15 cellular contexts compared by ENCODE assay signal in genomic region chr9:27457445-27457844, GRCh38.
DNase-seq lines count a peak whose midpoint lies in the region; ATAC-seq, FAIRE-seq and TF ChIP-seq lines count a peak whose summit lies in the region.
"Had no signal": no experiment of that assay in that cellular context is flagged by ENCODE, and none has a peak within 500 bp of the region (broad histone marks: within the 10 kb centered on the region; RNA-seq: fewer than 3 reads in every experiment).

No MANE protein-coding gene starts in this region.

- TF ChIP-seq RAD21 in H1 (IDR thresholded peaks at IDR 0.05 in 1 of 2, conservative IDR thresholded peaks at IDR 0.05 in 1 of 2; ENCODE audit: low read depth in 2 of 2, low read length in 2 of 2) = no peak

- POLR2A ChIA-PET in H1 (lab: Charles Lee; ENCODE audit: partially characterized antibody) = no interaction called here
- POLR2A ChIA-PET in HEK293T (lab: Yijun Ruan, JAX) = no interaction called here

- no peak overlapping the region for H3K14ac ChIP-seq in H1 (ENCODE audit: insufficient read length)

- H3K79me2 ChIP-seq in Loucy (ENCODE audit: insufficient read depth, low read length) (no peaks in the 10 kb centered on the region), H1 (ENCODE audit: control insufficient read depth in 1 of 2, insufficient read depth in 2 of 2, low read length in 2 of 2) (no peaks in the 10 kb centered on the region)

- no peak overlapping the region for H2BK120ac ChIP-seq in H1 (replicated peaks; ENCODE audit: low read depth, low read length)

- H3K23me2 ChIP-seq in H1 (ENCODE audit: low read depth, low read length) = no peaks in the 10 kb centered on the region

- TF ChIP-seq POLR2A in H1 (IDR thresholded peaks at IDR 0.05; ENCODE audit: control extremely low read depth in 1 of 2, low read depth in 2 of 2, low read length in 2 of 2) = no peak

- H3K4me1 Mint-ChIP-seq in memory B cell = peaks cover 44% of the 10 kb centered on the region

- CTCF ChIA-PET in H1 (lab: Charles Lee; ENCODE audit: partially characterized antibody) (interaction anchor here (0.6 to 1.7 kb wide), 3 partner anchors 78 to 247 kb away, joined by 3 to 4 read pairs (median 3); no protein-coding TSS in a partner anchor), HEK293T (lab: Yijun Ruan, JAX) (no interaction called here)

- H3K9me3 ChIP-seq in BLaER1 (no peaks in the 10 kb centered on the region; the same call in 1 of the 2 replicates), Loucy (ENCODE audit: insufficient read depth, low read depth, low read length) (no peaks in the 10 kb centered on the region), H1 (ENCODE audit: insufficient read depth in 2 of 2, low read depth in 1 of 2, low read length in 1 of 2) (no peaks in the 10 kb centered on the region)
- H3K9me3 ChIP-seq: gastrocnemius medialis had no signal

- H4K20me1 ChIP-seq in BLaER1 = no peaks in the 10 kb centered on the region
- H4K20me1 ChIP-seq in Loucy (ENCODE audit: insufficient read depth, low read length, poor library complexity, severe bottlenecking) = no peaks in the 10 kb centered on the region
- H4K20me1 ChIP-seq in H1 (replicated peaks in 1 of 2; ENCODE audit: control insufficient read depth in 1 of 2, insufficient read depth in 2 of 2, low read length in 2 of 2) = no peaks in the 10 kb centered on the region

- H3K36me3 Mint-ChIP-seq in memory B cell = peaks cover 20% of the 10 kb centered on the region

- H3K9me2 ChIP-seq in Loucy (replicated peaks; ENCODE audit: low read depth, low read length) = no peaks in the 10 kb centered on the region

- H3K4me2 ChIP-seq in BLaER1 = peak overlapping the region; percentile 45
- peak overlapping the region; percentile 7 for H3K4me2 ChIP-seq in Loucy (ENCODE audit: low read depth, low read length, poor library complexity, severe bottlenecking)
- peak overlapping the region; percentile 35 to 40; a peak in 3 of 4 replicates for H3K4me2 ChIP-seq in H1 (ENCODE audit: insufficient read depth in 1 of 2, low read depth in 2 of 2, low read length in 2 of 2)

- H3F3A ChIP-seq in Loucy (ENCODE audit: low read depth) = no peaks in the 10 kb centered on the region

- no peak for TF ChIP-seq EP300 in H1 (IDR thresholded peaks at IDR 0.05; ENCODE audit: borderline replicate concordance in 1 of 2, low read depth in 2 of 2, low read length in 2 of 2)

- no peak overlapping the region for H3K4ac ChIP-seq in H1 (replicated peaks; ENCODE audit: insufficient read length, low read depth, low read length)

- H3K27ac Mint-ChIP-seq in memory B cell = peak overlapping the region; percentile 78
- H3K27ac Mint-ChIP-seq: activated naive CD4-positive, alpha-beta T cell treated with anti-CD3 and anti-CD28 coated beads, Interleukin-2, amount 50 U/mL, for 24 hours had no signal

- peak; percentile 65 for FAIRE-seq in H1 (lab: Jason Lieb, UNC)

- no peak overlapping the region for H3K56ac ChIP-seq in H1 (replicated peaks; ENCODE audit: insufficient read length, low read depth, low read length)

- H3K79me1 ChIP-seq in H1 (ENCODE audit: low read depth, low read length) = no peaks in the 10 kb centered on the region

- peak overlapping the region; percentile 60; the same call in 1 of the 2 replicates for H3K18ac ChIP-seq in H1 (ENCODE audit: extremely low read depth, low read length)

- H4K91ac ChIP-seq in H1 (replicated peaks; ENCODE audit: insufficient read length, low read length) = no peak overlapping the region

- DNase-seq in H1 (ENCODE audit: low read depth in 1 of 2, low spot score in 2 of 2) = peak in 1 of 2 experiments; percentile 54
- no peak for DNase-seq in memory B cell (ENCODE audit: low spot score in 2 of 2)
- no peak for DNase-seq in HEK293T (ENCODE audit: extremely low spot score)
- no peak for DNase-seq in hypothalamus (lab: John Stamatoyannopoulos, UW)
- DNase-seq in DMS 273 (lab: John Stamatoyannopoulos, UW; ENCODE audit: unreplicated experiment) = no peak
- DNase-seq in NCI-H2171 (lab: John Stamatoyannopoulos, UW) = no peak
- DNase-seq: gastrocnemius medialis, GM23248, NCI-H1436 treated with DMSO at 0.1 percent for 48 hours, NCI-H510A had no signal

- no peak overlapping the region for H4K5ac ChIP-seq in H1 (ENCODE audit: insufficient read length, low read depth, low read length)

- H2BK12ac ChIP-seq in H1 (ENCODE audit: low read depth, low read length) = peak overlapping the region; percentile 10; the same call in 1 of the 2 replicates

- H3K27me3 Mint-ChIP-seq in memory B cell = no peaks in the 10 kb centered on the region
- H3K27me3 Mint-ChIP-seq: activated naive CD4-positive, alpha-beta T cell treated with anti-CD3 and anti-CD28 coated beads, Interleukin-2, amount 50 U/mL, for 24 hours; IgD-negative memory B cell had no signal

- no peak overlapping the region for H2BK5ac ChIP-seq in H1 (ENCODE audit: low read depth, low read length)

- peaks cover 5% of the 10 kb centered on the region for H3K9me3 Mint-ChIP-seq in memory B cell
- H3K9me3 Mint-ChIP-seq: activated naive CD4-positive, alpha-beta T cell treated with anti-CD3 and anti-CD28 coated beads, Interleukin-2, amount 50 U/mL, for 24 hours had no signal

- TF ChIP-seq CTCF in Loucy (conservative IDR thresholded peaks at IDR 0.05; ENCODE audit: low read length) = no peak
- no peak for TF ChIP-seq CTCF in H1 (IDR thresholded peaks at IDR 0.05; ENCODE audit: control extremely low read depth in 1 of 3, insufficient read depth in 1 of 3, low read depth in 1 of 3, low read length in 3 of 3)

- ATAC-seq in memory B cell (ENCODE audit: low read depth) = peak; percentile 18
- ATAC-seq: gastrocnemius medialis had no signal

- H4K8ac ChIP-seq in H1 (ENCODE audit: extremely low read depth, insufficient read depth, low read length) = no peak overlapping the region

- 52% methylated on average over 4 of the region's 4 CpGs; no CpG with 5 or more reads in 1 of the 2 experiments for WGBS in H1 (ENCODE audit: extremely low coverage in 1 of 2, insufficient coverage in 1 of 2, insufficient read length in 1 of 2, insufficient replicate concordance in 2 of 2, low coverage in 1 of 2, low lambda C conversion rate in 2 of 2, missing lambda C conversion rate in 1 of 2), 2 experiments

- H3K27me3 ChIP-seq in BLaER1 (no peaks in the 10 kb centered on the region), Loucy (ENCODE audit: insufficient read depth, low read length, poor library complexity, severe bottlenecking) (no peaks in the 10 kb centered on the region), H1 (replicated peaks in 1 of 4; ENCODE audit: control insufficient read depth in 3 of 4, extremely low read depth in 1 of 4, insufficient read depth in 3 of 4, low read length in 3 of 4) (no peaks in the 10 kb centered on the region)
- H3K27me3 ChIP-seq: cardiac muscle cell, gastrocnemius medialis had no signal

- H2AK5ac ChIP-seq in H1 (ENCODE audit: low read depth, low read length) = 0 out of 2 replicates have a peak overlapping the region, but pooled peaks have one; percentile 29

- no peak overlapping the region for H3K23ac ChIP-seq in H1 (ENCODE audit: insufficient read length)

- H2BK15ac ChIP-seq in H1 (ENCODE audit: low read length) = no peak overlapping the region

- H3K4me1 ChIP-seq in BLaER1 (peaks cover 22% of the 10 kb centered on the region), Loucy (ENCODE audit: insufficient read depth, low read length, poor library complexity, severe bottlenecking) (peaks cover 9% of the 10 kb centered on the region), H1 (replicated peaks in 1 of 4; ENCODE audit: control insufficient read depth in 3 of 4, insufficient read depth in 4 of 4, low read length in 3 of 4) (peaks cover 3 to 11% (median 6%) of the 10 kb centered on the region in 4 experiments; a peak in 5 of 7 replicates)

- H3K4me3 Mint-ChIP-seq in memory B cell = peak overlapping the region; percentile 52
- H3K4me3 Mint-ChIP-seq: activated naive CD4-positive, alpha-beta T cell treated with anti-CD3 and anti-CD28 coated beads, Interleukin-2, amount 50 U/mL, for 24 hours had no signal

- no peak overlapping the region for H3K27ac ChIP-seq in BLaER1
- H3K27ac ChIP-seq in H1 (ENCODE audit: low read depth, low read length) = peak overlapping the region; percentile 37; the same call in 1 of the 2 replicates
- H3K27ac ChIP-seq: cardiac muscle cell, gastrocnemius medialis, GM23248 had no signal

- no peak overlapping the region; the same call in 1 of the 2 replicates for H2BK20ac ChIP-seq in H1 (ENCODE audit: low read length)

- H2AFZ ChIP-seq in Loucy (ENCODE audit: low read length) (no peak overlapping the region), H1 (ENCODE audit: low read length) (0 out of 2 replicates have a peak overlapping the region, but pooled peaks have one; percentile 5)
- H2AFZ ChIP-seq: GM23248 had no signal

- H3K9ac ChIP-seq in BLaER1 = no peak overlapping the region
- no peak overlapping the region for H3K9ac ChIP-seq in Loucy (ENCODE audit: low read depth, low read length, poor library complexity, severe bottlenecking)
- H3K9ac ChIP-seq in H1 (replicated peaks in 1 of 4; ENCODE audit: extremely low read depth in 1 of 4, low read depth in 3 of 4, low read length in 3 of 4) = no peak overlapping the region; a peak in 1 of 7 replicates
- H3K9ac ChIP-seq: GM23248 had no signal

- no peak overlapping the region for H3K4me3 ChIP-seq in BLaER1
- H3K4me3 ChIP-seq in Loucy (ENCODE audit: low read length, poor library complexity, severe bottlenecking) = no peak overlapping the region
- H3K4me3 ChIP-seq in H1 (ENCODE audit: extremely low read depth in 1 of 4, insufficient read depth in 2 of 4, low read depth in 3 of 4, low read length in 4 of 4) = no peak overlapping the region
- H3K4me3 ChIP-seq: cardiac muscle cell, gastrocnemius medialis, GM23248 had no signal

- peaks cover 25% of the 10 kb centered on the region for H3K36me3 ChIP-seq in BLaER1
- no peaks in the 10 kb centered on the region for H3K36me3 ChIP-seq in Loucy (ENCODE audit: insufficient read depth, low read length)
- H3K36me3 ChIP-seq in H1 (ENCODE audit: control insufficient read depth in 2 of 4, insufficient read depth in 4 of 4, low read length in 3 of 4) = peaks cover 0 to 7% (median 3%) of the 10 kb centered on the region in 4 experiments; a peak in 1 of 8 replicates
- H3K36me3 ChIP-seq: cardiac muscle cell had no signal

TF ChIP-seq in H1, 55 proteins besides CTCF, POLR2A, EP300 and RAD21 (continues in another document):
- TF ChIP-seq SIRT6 (IDR thresholded peaks at IDR 0.05; ENCODE audit: low read length) = no peak
- peak; percentile 59 for TF ChIP-seq ASH2L (IDR thresholded peaks at IDR 0.05; ENCODE audit: low read length)
- no peak for TF ChIP-seq NRF1 (IDR thresholded peaks at IDR 0.05; ENCODE audit: low read depth, low read length)
- no peak for TF ChIP-seq BCL11A (IDR thresholded peaks at IDR 0.05; ENCODE audit: low read depth in 2 of 2, low read length in 2 of 2)
- peak; percentile 55; the same call in 1 of the 2 replicates for TF ChIP-seq SP1 (IDR thresholded peaks at IDR 0.05; ENCODE audit: low read depth, low read length)

TF ChIP-seq in HEK293T, 16 proteins besides CTCF, POLR2A, EP300 and RAD21:
- no peak for TF ChIP-seq L3MBTL2 (conservative IDR thresholded peaks at IDR 0.05)
- TF ChIP-seq FOXM1 (IDR thresholded peaks at IDR 0.05; ENCODE audit: borderline replicate concordance) = no peak
- TF ChIP-seq FOXK2 (IDR thresholded peaks at IDR 0.05) = no peak
- TF ChIP-seq FOXA1 (IDR thresholded peaks at IDR 0.05) = no peak
- TF ChIP-seq ZNF384 (IDR thresholded peaks at IDR 0.05) = no peak
TF ChIP-seq in HEK293T: peak in this region for 0.
